In genomic region chr4:98092833-98093439, GRCh38 we compare ENCODE assay signal across 11 cellular contexts. TPM values are rescaled to one million over a fixed set of nuclear protein-coding genes. Genes with fewer than 3 reads are reported as not detected.
A peak's percentile ranks its signal among the peaks of the same experiment; 100 is the strongest.
DNase-seq lines count a peak whose midpoint lies in the region; ATAC-seq and TF ChIP-seq lines count a peak whose summit lies in the region.
"Had no signal": no experiment of that assay in that cellular context is flagged by ENCODE, and none has a peak within 500 bp of the region (broad histone marks: within the 10 kb centered on the region; RNA-seq: fewer than 3 reads in every experiment).

No MANE protein-coding gene starts in this region.

- H3K27me3 ChIP-seq in MM.1S (replicated peaks; ENCODE audit: insufficient read depth, low read length): no peaks in the 10 kb centered on the region
- H3K27me3 ChIP-seq in dorsolateral prefrontal cortex: no peaks in the 10 kb centered on the region

- H3F3A ChIP-seq in MM.1S (ENCODE audit: insufficient read depth, low read length): no peaks in the 10 kb centered on the region

- H3K27ac ChIP-seq in MM.1S (ENCODE audit: low read length): no peak overlapping the region
- H3K27ac ChIP-seq in dorsolateral prefrontal cortex: no peak overlapping the region

- H3K79me2 ChIP-seq in MM.1S (ENCODE audit: low read length): no peaks in the 10 kb centered on the region

- ATAC-seq in HG03025 (IDR thresholded peaks at IDR 0.05; ENCODE audit: low FRiP score, unreplicated experiment): no peak

- peak; percentile 51 for DNase-seq in NCI-H82 (lab: John Stamatoyannopoulos, UW)
- no peak for DNase-seq in NCI-H82 treated with DMSO at 0.1 percent for 48 hours (lab: John Stamatoyannopoulos, UW; ENCODE audit: unreplicated experiment)
- peak; percentile 30 for DNase-seq in MM.1S
- DNase-seq in dorsolateral prefrontal cortex: no peak
- DNase-seq in pons (ENCODE audit: low spot score): peak; percentile 26
- DNase-seq in activated CD4-positive, alpha-beta T cell treated with anti-CD3 and anti-CD28 coated beads, Interleukin-2, amount 50 U/mL, for 1 hour: no peak
- no peak for DNase-seq in SIG-M5 treated with dmso at 0.1 percent for 504 hours (lab: John Stamatoyannopoulos, UW; ENCODE audit: unreplicated experiment)
- DNase-seq: cerebellar nuclear complex, T-helper 1 cell had no signal

- no peak overlapping the region for H3K4me2 ChIP-seq in MM.1S (ENCODE audit: low read depth, low read length)

- no peaks in the 10 kb centered on the region for H3K4me1 ChIP-seq in MM.1S (ENCODE audit: low read length)

- H3K9me3 ChIP-seq in MM.1S (replicated peaks; ENCODE audit: insufficient read depth, low read length): no peaks in the 10 kb centered on the region

- H3K9me2 ChIP-seq in MM.1S (replicated peaks; ENCODE audit: insufficient read depth, low read length): no peaks in the 10 kb centered on the region

- H3K4me3 ChIP-seq in MM.1S (ENCODE audit: low read length): no peak overlapping the region
- no peak overlapping the region for H3K4me3 ChIP-seq in dorsolateral prefrontal cortex

- intact Hi-C loops in dorsolateral prefrontal cortex (cut with DNase I): no loop called here

- TF ChIP-seq CTCF in MM.1S (IDR thresholded peaks at IDR 0.05; ENCODE audit: low read length) (peak; percentile 58), dorsolateral prefrontal cortex (IDR thresholded peaks at IDR 0.05 in 54 of 56, conservative IDR thresholded peaks at IDR 0.05 in 2 of 56; ENCODE audit: low read depth in 1 of 56, partially characterized antibody in 56 of 56) (peak in 50 of 56 donors; percentile 21 to 64 (median 42))

- H2AFZ ChIP-seq in MM.1S (ENCODE audit: low read length): no peak overlapping the region

- H3K36me3 ChIP-seq in MM.1S (replicated peaks; ENCODE audit: insufficient read depth, low read length): no peaks in the 10 kb centered on the region

- no peaks in the 10 kb centered on the region for H4K20me1 ChIP-seq in MM.1S (ENCODE audit: insufficient read depth, low read length)

- no peak overlapping the region for H3K9ac ChIP-seq in MM.1S (ENCODE audit: low read length)

RNA-seq across cellular contexts. Expression of gene STPG2, which starts 50.3 kb away (rescaled TPM):
- total RNA-seq in dorsolateral prefrontal cortex: 1 to 10 TPM in 112 of 120 experiments, under 1 TPM in 7, not detected in 1; 0.65 to 5.0 (median 2.1) TPM
- total RNA-seq: Daoy had no signal

Comparison
In these comparisons a context has a peak if more than half of its experiments do, and no peak if none do; other contexts are left out.
1. DNase-seq: peak in NCI-H82 (single experiment), MM.1S (single experiment) and pons (single experiment); none in NCI-H82 treated with DMSO at 0.1 percent for 48 hours (single experiment), dorsolateral prefrontal cortex (0 of 10), activated CD4-positive, alpha-beta T cell treated with anti-CD3 and anti-CD28 coated beads, Interleukin-2, amount 50 U/mL, for 1 hour (single experiment) and SIG-M5 treated with dmso at 0.1 percent for 504 hours (single experiment).